In genomic region chr21:42523211-42523610, GRCh38 we compare ENCODE assay signal across 23 cellular contexts. TPM values are rescaled to one million over a fixed set of nuclear protein-coding genes. Genes with fewer than 3 reads are reported as not detected.
DNase-seq lines count a peak whose midpoint lies in the region; ATAC-seq, FAIRE-seq and TF ChIP-seq lines count a peak whose summit lies in the region.
"Had no signal": no experiment of that assay in that cellular context is flagged by ENCODE, and none has a peak within 500 bp of the region (broad histone marks: within the 10 kb centered on the region; RNA-seq: fewer than 3 reads in every experiment).

No MANE protein-coding gene starts in this region.

- no peak for TF ChIP-seq EP300 in H1 (IDR thresholded peaks at IDR 0.05; ENCODE audit: borderline replicate concordance in 1 of 2, low read depth in 2 of 2, low read length in 2 of 2)

- no peak overlapping the region for H3K4me2 ChIP-seq in H1 (ENCODE audit: insufficient read depth in 1 of 2, low read depth in 2 of 2, low read length in 2 of 2)
- H3K4me2 ChIP-seq: A549 had no signal

- H3K36me3 ChIP-seq in breast epithelium, result no peaks in the 10 kb centered on the region
- H3K36me3 ChIP-seq in H1 (ENCODE audit: control insufficient read depth in 2 of 4, insufficient read depth in 4 of 4, low read length in 3 of 4), result peaks cover 0 to 36% (median 18%) of the 10 kb centered on the region in 4 experiments

- intact Hi-C loops in breast epithelium (cut with DNase I; ENCODE audit: low total_unique reads) (no loop called here), MCF 10A (cut with micrococcal nuclease) (no loop called here), sciatic nerve (cut with DNase I) (loop anchor here (10.0 kb wide), 1 partner anchor 52 kb away; no protein-coding TSS in a partner anchor)

- no peaks in the 10 kb centered on the region for H3K23me2 ChIP-seq in H1 (ENCODE audit: low read depth, low read length)

- no peak overlapping the region for H2BK12ac ChIP-seq in H1 (ENCODE audit: low read depth, low read length)

- H3K14ac ChIP-seq in H1 (ENCODE audit: insufficient read length), result no peak overlapping the region

- POLR2A ChIA-PET in MCF 10A (lab: Yijun Ruan, JAX), result interaction anchor here (1.1 kb wide), 1 partner anchor 9 kb away, joined by 4 read pairs; no protein-coding TSS in a partner anchor
- POLR2A ChIA-PET in H1 (lab: Charles Lee; ENCODE audit: partially characterized antibody), result interaction anchor here (3.3 kb wide), 1 partner anchor 9 kb away, joined by 19 read pairs; the partner anchor contains the start of gene SLC37A1

- H3K56ac ChIP-seq in H1 (replicated peaks; ENCODE audit: insufficient read length, low read depth, low read length), result no peak overlapping the region

- H3K27ac Mint-ChIP-seq in MCF 10A (ENCODE audit: low read depth, unreplicated experiment), result no peak overlapping the region
- H3K27ac Mint-ChIP-seq: activated T-helper 1 cell treated with anti-CD3 and anti-CD28 coated beads, Interleukin-12 subunit alpha, Interleukin-12 subunit beta, Interleukin-2, Interleukin-4 antibody, amounts not matched to agents 30 ng/mL and 10 ng/mL and 1 ng/mL, durations not matched to agents 14 hours and 24 hours and 36 hours; CD4-positive, CD25-positive, alpha-beta regulatory T cell had no signal

- TF ChIP-seq POLR2A in breast epithelium (IDR thresholded peaks at IDR 0.05), result no peak
- TF ChIP-seq POLR2A in H1 (IDR thresholded peaks at IDR 0.05; ENCODE audit: control extremely low read depth in 1 of 2, low read depth in 2 of 2, low read length in 2 of 2), result no peak

- peaks cover 0 to 9% of the 10 kb centered on the region in 2 experiments; a peak in 1 of 4 replicates for H3K79me2 ChIP-seq in H1 (ENCODE audit: control insufficient read depth in 1 of 2, insufficient read depth in 2 of 2, low read length in 2 of 2)

- peaks cover 4% of the 10 kb centered on the region for H3K4me1 Mint-ChIP-seq in MCF 10A (ENCODE audit: insufficient read depth, unreplicated experiment)

- H4K91ac ChIP-seq in H1 (replicated peaks; ENCODE audit: insufficient read length, low read length), result no peak overlapping the region

- H3K4ac ChIP-seq in H1 (replicated peaks; ENCODE audit: insufficient read length, low read depth, low read length), result no peak overlapping the region

- no peak overlapping the region for H2BK20ac ChIP-seq in H1 (ENCODE audit: low read length)

- no peak for FAIRE-seq in H1 (lab: Jason Lieb, UNC)
- FAIRE-seq: A549, bronchial epithelial cell, HepG2 had no signal

- H2AFZ ChIP-seq in H1 (ENCODE audit: low read length), result no peak overlapping the region
- H2AFZ ChIP-seq: GM23248 had no signal

- H3K9ac ChIP-seq in H1 (replicated peaks in 1 of 4; ENCODE audit: extremely low read depth in 1 of 4, low read depth in 3 of 4, low read length in 3 of 4), result no peak overlapping the region
- H3K9ac ChIP-seq: GM23248 had no signal

- H3K4me3 ChIP-seq in breast epithelium, result no peak overlapping the region
- H3K4me3 ChIP-seq in H1 (ENCODE audit: extremely low read depth in 1 of 4, insufficient read depth in 2 of 4, low read depth in 3 of 4, low read length in 4 of 4), result no peak overlapping the region
- H3K4me3 ChIP-seq: A549, GM23248, left lung had no signal

- no peak overlapping the region for H2BK120ac ChIP-seq in H1 (replicated peaks; ENCODE audit: low read depth, low read length)

- no peak overlapping the region for H2BK15ac ChIP-seq in H1 (ENCODE audit: low read length)

- WGBS in H1 (ENCODE audit: extremely low coverage in 1 of 2, insufficient coverage in 1 of 2, insufficient read length in 1 of 2, insufficient replicate concordance in 2 of 2, low coverage in 1 of 2, low lambda C conversion rate in 2 of 2, missing lambda C conversion rate in 1 of 2), 2 experiments, result 91% methylated on average over 7 of the region's 7 CpGs; no CpG with 5 or more reads in 1 of the 2 experiments

- DNase-seq in breast epithelium (ENCODE audit: low spot score in 2 of 2) (no peak), MCF 10A (ENCODE audit: unreplicated experiment) (no peak), H1 (ENCODE audit: low read depth in 1 of 2, low spot score in 2 of 2) (no peak), sciatic nerve (ENCODE audit: low spot score) (peak; percentile 30), SIG-M5 (lab: John Stamatoyannopoulos, UW) (no peak)
- DNase-seq: activated CD4-positive, CD25-positive, alpha-beta regulatory T cell; CD4-positive, CD25-positive, alpha-beta regulatory T cell; erythroblast; GM23248; NCI-H1694 treated with DMSO at 0.1 percent for 48 hours; SHP77; stimulated activated CD4-positive, alpha-beta T cell treated with anti-CD3 and anti-CD28 coated beads, Interleukin-2, amount 100 ng/mL, for 48 hours; T-helper 2 cell had no signal

- no peak overlapping the region for H2BK5ac ChIP-seq in H1 (ENCODE audit: low read depth, low read length)

- no peaks in the 10 kb centered on the region for H3K27me3 Mint-ChIP-seq in MCF 10A (ENCODE audit: insufficient read depth, unreplicated experiment)
- H3K27me3 Mint-ChIP-seq: CD4-positive, CD25-positive, alpha-beta regulatory T cell had no signal

- no peak overlapping the region for H3K4me3 Mint-ChIP-seq in MCF 10A (ENCODE audit: unreplicated experiment)
- H3K4me3 Mint-ChIP-seq: activated T-helper 1 cell treated with anti-CD3 and anti-CD28 coated beads, Interleukin-12 subunit alpha, Interleukin-12 subunit beta, Interleukin-2, Interleukin-4 antibody, amounts not matched to agents 30 ng/mL and 10 ng/mL and 1 ng/mL, durations not matched to agents 14 hours and 24 hours and 36 hours; CD4-positive, CD25-positive, alpha-beta regulatory T cell had no signal

- 0 out of 2 replicates have a peak overlapping the region, but pooled peaks have one; percentile 41 for H2AK5ac ChIP-seq in H1 (ENCODE audit: low read depth, low read length)

- H3K27me3 ChIP-seq in breast epithelium (no peaks in the 10 kb centered on the region), H1 (replicated peaks in 1 of 4; ENCODE audit: control insufficient read depth in 3 of 4, extremely low read depth in 1 of 4, insufficient read depth in 3 of 4, low read length in 3 of 4) (no peaks in the 10 kb centered on the region)
- H3K27me3 ChIP-seq: left lung had no signal

- no peaks in the 10 kb centered on the region for H4K20me1 ChIP-seq in H1 (replicated peaks in 1 of 2; ENCODE audit: control insufficient read depth in 1 of 2, insufficient read depth in 2 of 2, low read length in 2 of 2)

- no peak for TF ChIP-seq RAD21 in H1 (IDR thresholded peaks at IDR 0.05 in 1 of 2, conservative IDR thresholded peaks at IDR 0.05 in 1 of 2; ENCODE audit: low read depth in 2 of 2, low read length in 2 of 2)

- H3K18ac ChIP-seq in H1 (ENCODE audit: extremely low read depth, low read length), result 0 out of 2 replicates have a peak overlapping the region, but pooled peaks have one; percentile 38

- H4K8ac ChIP-seq in H1 (ENCODE audit: extremely low read depth, insufficient read depth, low read length), result no peak overlapping the region

- TF ChIP-seq CTCF in breast epithelium (IDR thresholded peaks at IDR 0.05) (no peak), MCF 10A (IDR thresholded peaks at IDR 0.05; ENCODE audit: unreplicated experiment) (no peak), H1 (IDR thresholded peaks at IDR 0.05; ENCODE audit: control extremely low read depth in 1 of 3, insufficient read depth in 1 of 3, low read depth in 1 of 3, low read length in 3 of 3) (no peak)

- H3K4me1 ChIP-seq in breast epithelium (peaks cover 0 to 8% of the 10 kb centered on the region in 2 donors), H1 (replicated peaks in 1 of 4; ENCODE audit: control insufficient read depth in 3 of 4, insufficient read depth in 4 of 4, low read length in 3 of 4) (peaks cover 8 to 18% (median 14%) of the 10 kb centered on the region in 4 experiments)

- H3K9me3 Mint-ChIP-seq in MCF 10A (ENCODE audit: unreplicated experiment), result no peaks in the 10 kb centered on the region
- H3K9me3 Mint-ChIP-seq: activated T-helper 1 cell treated with anti-CD3 and anti-CD28 coated beads, Interleukin-12 subunit alpha, Interleukin-12 subunit beta, Interleukin-2, Interleukin-4 antibody, amounts not matched to agents 30 ng/mL and 10 ng/mL and 1 ng/mL, durations not matched to agents 14 hours and 24 hours and 36 hours; CD4-positive, CD25-positive, alpha-beta regulatory T cell had no signal

- CTCF ChIA-PET in MCF 10A (lab: Yijun Ruan, JAX) (no interaction called here), H1 (lab: Charles Lee; ENCODE audit: partially characterized antibody) (interaction anchor here (1.2 to 2.0 kb wide), 2 partner anchors 13 to 197 kb away, joined by 4 to 8 read pairs; no protein-coding TSS in a partner anchor)

- BruUV-seq in MCF 10A (replicated peaks; lab: Mats Ljungman, UMichigan), result no TSS peak

- peaks cover 2% of the 10 kb centered on the region; the same call in 1 of the 2 replicates for H3K79me1 ChIP-seq in H1 (ENCODE audit: low read depth, low read length)

- no peak overlapping the region for H4K5ac ChIP-seq in H1 (ENCODE audit: insufficient read length, low read depth, low read length)

- no peaks in the 10 kb centered on the region for H3K36me3 Mint-ChIP-seq in MCF 10A (ENCODE audit: insufficient read depth, unreplicated experiment)

- ATAC-seq in sciatic nerve (no peak), HG03095 (IDR thresholded peaks at IDR 0.05; ENCODE audit: unreplicated experiment) (no peak), GM21723 (IDR thresholded peaks at IDR 0.05; ENCODE audit: unreplicated experiment) (no peak), GM18861 (IDR thresholded peaks at IDR 0.05; ENCODE audit: unreplicated experiment) (no peak)
- ATAC-seq: A549, HepG2 had no signal

- peak overlapping the region; percentile 76 to 86 for H3K27ac ChIP-seq in breast epithelium
- no peak overlapping the region for H3K27ac ChIP-seq in H1 (ENCODE audit: low read depth, low read length)
- H3K27ac ChIP-seq: A549, GM23248 had no signal

- no peak overlapping the region for H3K23ac ChIP-seq in H1 (ENCODE audit: insufficient read length)

- H3K9me3 ChIP-seq in breast epithelium, result no peaks in the 10 kb centered on the region
- no peaks in the 10 kb centered on the region for H3K9me3 ChIP-seq in H1 (ENCODE audit: insufficient read depth in 2 of 2, low read depth in 1 of 2, low read length in 1 of 2)
- H3K9me3 ChIP-seq: A549, left lung had no signal

RNA-seq across cellular contexts. Expression of gene SLC37A1, which starts 9.6 kb away (rescaled TPM):
- total RNA-seq in breast epithelium (10 to 100 TPM in 2 of 3 donors, 1 to 10 TPM in 1; 7.5 to 18.4 (median 18.4) TPM), MCF 10A (2022) (4.9 and 7.6 TPM in 2 replicates), sciatic nerve (7.4 TPM)
- total RNA-seq in H1 (2021; fragmentation: NEBNext Ultra II Directional; extraction: Animal tissue kit (Norgen Biotek cat#: 25700)), result 23.7 and 30.9 TPM in 2 replicates
- 15.6 and 21.8 TPM in 2 replicates for polyA plus RNA-seq in H1 (2011; rRNA removed)
- 17.7 TPM for polyA plus RNA-seq in H1 (2011; cell fraction: cytosol; rRNA removed)
- 45.7 TPM for polyA plus RNA-seq in H1 (2011; cell fraction: nucleus; rRNA removed)
- polyA plus RNA-seq in H1 (2012, experiment 1 of 2), result 18.7 to 35.5 TPM (median 31.5 TPM) in 4 replicates
- 20.3 TPM for polyA plus RNA-seq in H1 (2012, experiment 2 of 2)
- polyA plus RNA-seq in H1 (2013, experiment 1 of 2), result 29.6 TPM
- polyA plus RNA-seq in H1 (2013, experiment 2 of 2), result 31.0 TPM
- polyA minus RNA-seq in H1 (2011; rRNA and poly(A)+ RNA removed), result 23.3 and 27.0 TPM in 2 replicates
- 21.7 TPM for polyA minus RNA-seq in H1 (2011; cell fraction: cytosol; rRNA and poly(A)+ RNA removed)
- polyA minus RNA-seq in H1 (2011; cell fraction: nucleus; rRNA and poly(A)+ RNA removed), result 33.3 TPM
- total RNA-seq: GM23248 had no signal
- polyA plus RNA-seq: GM23248 had no signal

RNA-seq across cellular contexts. Expression of gene RSPH1, which starts 27.2 kb away (rescaled TPM):
- total RNA-seq in breast epithelium (1 to 10 TPM in 1 of 3 donors, under 1 TPM in 2; 0.48 to 2.3 (median 0.88) TPM), MCF 10A (2022) (0.51 and 0.52 TPM in 2 replicates), sciatic nerve (0.58 TPM)
- total RNA-seq in H1 (2021; fragmentation: NEBNext Ultra II Directional; extraction: Animal tissue kit (Norgen Biotek cat#: 25700)), result 0.36 TPM in 1 of 2 replicates, not detected in the other
- 0.08 and 0.24 TPM in 2 replicates for polyA plus RNA-seq in H1 (2011; rRNA removed)
- polyA plus RNA-seq in H1 (2011; cell fraction: cytosol; rRNA removed), result 0.39 TPM
- 0.23 TPM for polyA plus RNA-seq in H1 (2011; cell fraction: nucleus; rRNA removed)
- 0.37 to 0.63 TPM (median 0.46 TPM) in 4 replicates for polyA plus RNA-seq in H1 (2012, experiment 1 of 2)
- polyA plus RNA-seq in H1 (2012, experiment 2 of 2), result 0.33 TPM
- 0.34 TPM for polyA plus RNA-seq in H1 (2013, experiment 1 of 2)
- 0.42 TPM for polyA plus RNA-seq in H1 (2013, experiment 2 of 2)
- polyA minus RNA-seq in H1 (2011; rRNA and poly(A)+ RNA removed), result 0.17 TPM in 1 of 2 replicates, not detected in the other
- polyA minus RNA-seq in H1 (2011; cell fraction: cytosol; rRNA and poly(A)+ RNA removed), result not detected
- polyA minus RNA-seq in H1 (2011; cell fraction: nucleus; rRNA and poly(A)+ RNA removed), result 0.30 TPM
- total RNA-seq: activated CD8-positive, alpha-beta memory T cell treated with anti-CD3 and anti-CD28 coated beads for 36 hours; activated T-helper 1 cell treated with anti-CD3 and anti-CD28 coated beads, Interleukin-12 subunit alpha, Interleukin-12 subunit beta, Interleukin-2, Interleukin-4 antibody, amounts not matched to agents 30 ng/mL and 10 ng/mL and 1 ng/mL, durations not matched to agents 14 hours and 24 hours and 36 hours; HepG2; osteoblast had no signal
- polyA plus RNA-seq: CD4-positive, CD25-positive, alpha-beta regulatory T cell; GM23248; HepG2 had no signal
